Comparison of ENCODE assay signal across 8 cellular contexts in the genomic region with DNA sequence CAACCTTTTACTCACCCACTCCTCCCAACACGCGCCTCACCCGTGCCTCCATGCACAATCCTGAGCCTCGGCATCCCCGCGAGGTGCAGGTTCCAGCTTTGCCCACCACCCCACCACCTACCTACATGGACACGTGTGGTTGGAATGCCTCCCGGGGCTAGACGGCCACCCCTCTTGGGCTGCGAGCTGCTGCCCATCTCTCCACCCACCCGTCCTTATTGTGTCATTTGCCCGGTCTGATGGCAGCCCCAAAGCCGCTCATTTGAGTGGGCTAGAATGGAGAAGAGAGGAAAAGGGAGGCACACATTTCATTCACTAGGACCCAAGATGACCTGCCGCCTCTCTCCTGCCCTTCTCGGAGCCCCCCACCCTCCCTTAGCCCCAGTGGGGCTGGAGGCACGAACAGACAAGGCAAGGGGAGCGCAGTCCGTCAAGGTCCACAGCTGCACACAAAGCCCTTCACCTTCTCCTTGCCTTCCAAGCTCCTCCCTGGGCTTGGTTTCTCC. TPM values are rescaled to one million over a fixed set of nuclear protein-coding genes. Genes with fewer than 3 reads are reported as not detected.
DNase-seq lines count a peak whose midpoint lies in the region; ATAC-seq and TF ChIP-seq lines count a peak whose summit lies in the region.

No MANE protein-coding gene starts in this region.

- peak overlapping the region; percentile 86 for H3K27ac ChIP-seq in GM23248
- peak overlapping the region; percentile 91 to 93 for H3K27ac ChIP-seq in prostate gland

- intact Hi-C loops in prostate gland (cut with DNase I): loop anchor here (5.0 kb wide), 1 partner anchor 505 kb away; a partner anchor contains a TSS

- 1% methylated on average over 15 to 18 of the region's 18 CpGs for WGBS in GM23248 (ENCODE audit: low coverage in 1 of 2, low lambda C conversion rate in 2 of 2, missing lambda C conversion rate in 2 of 2), 2 experiments
- 5% methylated on average over 18 of the region's 18 CpGs for WGBS in prostate gland

- ATAC-seq in SK-N-SH treated with all-trans-retinoic acid at 6 μM for 48 hours (peak; percentile 11), GM21737 (IDR thresholded peaks at IDR 0.05; ENCODE audit: unreplicated experiment) (no peak), HG03095 (IDR thresholded peaks at IDR 0.05; ENCODE audit: unreplicated experiment) (no peak)

- in situ Hi-C loops in GM23248 (cut with MboI): no loop called here

- no peak for TF ChIP-seq POLR2A in prostate gland (IDR thresholded peaks at IDR 0.05)

- peak overlapping the region; percentile 91 for H2AFZ ChIP-seq in GM23248

- H3K4me2 ChIP-seq in GM23248 (ENCODE audit: unreplicated experiment): peak overlapping the region; percentile 95

- no peaks in the 10 kb centered on the region for H3K9me3 ChIP-seq in GM23248 (ENCODE audit: low read depth)
- H3K9me3 ChIP-seq in prostate gland: no peaks in the 10 kb centered on the region

- TF ChIP-seq CTCF in fibroblast of villous mesenchyme (IDR thresholded peaks at IDR 0.05; ENCODE audit: insufficient read depth, low read depth, low read length) (no peak), prostate gland (IDR thresholded peaks at IDR 0.05) (no peak)

- H3K4me1 ChIP-seq in GM23248 (ENCODE audit: insufficient read depth) (peaks cover 22% of the 10 kb centered on the region), prostate gland (replicated peaks) (no peaks in the 10 kb centered on the region)

- no peaks in the 10 kb centered on the region for H4K20me1 ChIP-seq in GM23248 (ENCODE audit: insufficient read depth)

- H3F3A ChIP-seq in GM23248 (ENCODE audit: insufficient read depth): peaks cover 18% of the 10 kb centered on the region

- H3K4me3 ChIP-seq in GM23248 (peak overlapping the region; percentile 85), fibroblast of villous mesenchyme (ENCODE audit: low read depth, low read length) (peak overlapping the region; percentile 77), prostate gland (peak overlapping the region; percentile 86 to 88)

- peak overlapping the region; percentile 92 for H3K9ac ChIP-seq in GM23248

- H3K36me3 ChIP-seq in GM23248 (ENCODE audit: low read depth) (no peaks in the 10 kb centered on the region), prostate gland (no peaks in the 10 kb centered on the region)

- H3K79me2 ChIP-seq in GM23248 (ENCODE audit: insufficient read depth): peaks cover 51% of the 10 kb centered on the region

- no peaks in the 10 kb centered on the region for H3K9me2 ChIP-seq in GM23248 (ENCODE audit: insufficient read depth)

- peak; percentile 52 for DNase-seq in GM23248
- DNase-seq in fibroblast of villous mesenchyme (ENCODE audit: low read depth): no peak
- DNase-seq in prostate gland (ENCODE audit: low spot score): no peak
- DNase-seq in medulla oblongata (ENCODE audit: extremely low spot score): no peak
- DNase-seq in activated effector memory CD4-positive, alpha-beta T cell treated with anti-CD3 and anti-CD28 coated beads, Interleukin-2, amount 50 U/mL, for 16 hours: no peak

- H3K27me3 ChIP-seq in GM23248 (replicated peaks; ENCODE audit: insufficient read depth): no peaks in the 10 kb centered on the region
- no peaks in the 10 kb centered on the region for H3K27me3 ChIP-seq in prostate gland (replicated peaks; ENCODE audit: insufficient read depth)

TF ChIP-seq in SK-N-SH treated with all-trans-retinoic acid at 6 μM for 48 hours, 23 proteins besides CTCF, POLR2A, EP300 and RAD21:
- TF ChIP-seq, protein P1, sequence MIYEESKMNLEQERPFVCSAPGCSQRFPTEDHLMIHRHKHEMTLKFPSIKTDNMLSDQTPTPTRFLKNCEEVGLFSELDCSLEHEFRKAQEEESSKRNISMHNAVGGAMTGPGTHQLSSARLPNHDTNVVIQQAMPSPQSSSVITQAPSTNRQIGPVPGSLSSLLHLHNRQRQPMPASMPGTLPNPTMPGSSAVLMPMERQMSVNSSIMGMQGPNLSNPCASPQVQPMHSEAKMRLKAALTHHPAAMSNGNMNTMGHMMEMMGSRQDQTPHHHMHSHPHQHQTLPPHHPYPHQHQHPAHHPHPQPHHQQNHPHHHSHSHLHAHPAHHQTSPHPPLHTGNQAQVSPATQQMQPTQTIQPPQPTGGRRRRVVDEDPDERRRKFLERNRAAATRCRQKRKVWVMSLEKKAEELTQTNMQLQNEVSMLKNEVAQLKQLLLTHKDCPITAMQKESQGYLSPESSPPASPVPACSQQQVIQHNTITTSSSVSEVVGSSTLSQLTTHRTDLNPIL (CRISPR knock-in tag; IDR thresholded peaks at IDR 0.05; ENCODE audit: low read depth): no peak
- TF ChIP-seq CSDC2 (CRISPR knock-in tag; IDR thresholded peaks at IDR 0.05) (no peak), RARB (CRISPR knock-in tag; IDR thresholded peaks at IDR 0.05) (no peak), ZC3H10 (CRISPR knock-in tag; IDR thresholded peaks at IDR 0.05) (no peak), ISL1 (CRISPR knock-in tag; IDR thresholded peaks at IDR 0.05) (no peak), TOX (CRISPR knock-in tag; IDR thresholded peaks at IDR 0.05; ENCODE audit: borderline replicate concordance) (no peak)
- TF ChIP-seq, protein P2, sequence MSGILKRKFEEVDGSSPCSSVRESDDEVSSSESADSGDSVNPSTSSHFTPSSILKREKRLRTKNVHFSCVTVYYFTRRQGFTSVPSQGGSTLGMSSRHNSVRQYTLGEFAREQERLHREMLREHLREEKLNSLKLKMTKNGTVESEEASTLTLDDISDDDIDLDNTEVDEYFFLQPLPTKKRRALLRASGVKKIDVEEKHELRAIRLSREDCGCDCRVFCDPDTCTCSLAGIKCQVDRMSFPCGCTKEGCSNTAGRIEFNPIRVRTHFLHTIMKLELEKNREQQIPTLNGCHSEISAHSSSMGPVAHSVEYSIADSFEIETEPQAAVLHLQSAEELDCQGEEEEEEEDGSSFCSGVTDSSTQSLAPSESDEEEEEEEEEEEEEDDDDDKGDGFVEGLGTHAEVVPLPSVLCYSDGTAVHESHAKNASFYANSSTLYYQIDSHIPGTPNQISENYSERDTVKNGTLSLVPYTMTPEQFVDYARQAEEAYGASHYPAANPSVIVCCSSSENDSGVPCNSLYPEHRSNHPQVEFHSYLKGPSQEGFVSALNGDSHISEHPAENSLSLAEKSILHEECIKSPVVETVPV (CRISPR knock-in tag; IDR thresholded peaks at IDR 0.05): no peak
TF ChIP-seq in SK-N-SH treated with all-trans-retinoic acid at 6 μM for 48 hours: peak in this region for 0.

RNA-seq across cellular contexts. Expression of a gene that starts 0.8 kb away (rescaled TPM):
- total RNA-seq in GM23248 (2014; rRNA removed; shearing (Covaris generic)): 8.5 and 9.1 TPM in 2 replicates
- polyA plus RNA-seq in GM23248 (2016; fragmentation: Nextera tagmentation; extraction: Ambion mirVana): 0.55 and 0.71 TPM in 2 replicates
- total RNA-seq in fibroblast of villous mesenchyme: 13.2 and 14.2 TPM in 2 replicates
- total RNA-seq in prostate gland: 10 to 100 TPM; 17.4 to 25.6 TPM
